ENCODE assay signal across 9 cellular contexts in the genomic region with DNA sequence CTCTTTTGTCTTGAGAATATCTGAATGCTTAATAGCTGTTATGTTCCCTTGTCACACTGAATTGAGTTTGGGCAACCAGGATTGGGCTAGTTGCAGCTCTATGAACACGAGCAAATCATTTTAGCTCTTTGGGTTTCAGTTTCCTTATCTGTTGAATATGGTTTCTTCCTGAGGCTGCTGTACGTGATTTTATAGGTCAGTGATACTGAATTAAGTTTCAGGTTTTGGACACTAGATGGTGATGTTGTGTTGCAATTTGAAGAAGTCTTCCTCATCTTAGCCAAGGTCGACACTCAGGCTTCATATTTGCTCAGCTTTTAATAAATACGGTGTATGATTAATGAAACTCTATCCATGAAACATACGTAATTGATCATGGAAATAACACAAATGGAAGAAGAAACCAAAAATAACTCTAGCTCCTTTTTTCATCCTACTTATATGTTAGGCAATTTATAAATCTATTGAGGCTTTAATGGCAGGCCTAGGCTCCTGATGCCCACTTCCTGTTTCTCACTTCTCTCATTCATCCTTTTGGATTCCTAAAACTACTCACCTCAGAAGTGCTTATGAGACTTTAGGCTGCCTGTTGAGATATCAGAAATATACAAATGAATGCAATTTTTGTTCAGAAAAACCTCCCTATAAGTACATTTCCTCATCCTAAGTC.
A peak's percentile ranks its signal among the peaks of the same experiment; 100 is the strongest.
DNase-seq lines count a peak whose midpoint lies in the region; ATAC-seq and TF ChIP-seq lines count a peak whose summit lies in the region.
"Had no signal": no experiment of that assay in that cellular context is flagged by ENCODE, and none has a peak within 500 bp of the region (broad histone marks: within the 10 kb centered on the region; RNA-seq: fewer than 3 reads in every experiment).

No MANE protein-coding gene starts in this region.

- H3K4me3 Mint-ChIP-seq in brain = no peak overlapping the region

- no peaks in the 10 kb centered on the region for H3K27me3 ChIP-seq in upper lobe of right lung
- H3K27me3 ChIP-seq: BLaER1 treated with 17β-estradiol and CSF1 and Interleukin-3, amounts not matched to agents 10 nM and 100 nM had no signal

- intact Hi-C loops in upper lobe of right lung (cut with DNase I) = no loop called here

- no peak overlapping the region for H3K27ac ChIP-seq in upper lobe of right lung
- H3K27ac ChIP-seq: BLaER1 treated with 17β-estradiol and CSF1 and Interleukin-3, amounts not matched to agents 10 nM and 100 nM had no signal

- DNase-seq in NCI-H1436 (lab: John Stamatoyannopoulos, UW) = peak; percentile 40
- no peak for DNase-seq in NCI-H1436 treated with DMSO at 0.1 percent for 48 hours (lab: John Stamatoyannopoulos, UW)
- DNase-seq in NCI-H748 (lab: John Stamatoyannopoulos, UW; ENCODE audit: unreplicated experiment) = peak; percentile 80
- DNase-seq in kidney glomerular epithelial cell (lab: John Stamatoyannopoulos, UW) = peak; percentile 66
- DNase-seq in upper lobe of right lung = no peak

- H3K36me3 ChIP-seq in upper lobe of right lung = no peaks in the 10 kb centered on the region
- H3K36me3 ChIP-seq: BLaER1 treated with 17β-estradiol and CSF1 and Interleukin-3, amounts not matched to agents 10 nM and 100 nM had no signal

- no peaks in the 10 kb centered on the region for H3K4me1 ChIP-seq in upper lobe of right lung
- H3K4me1 ChIP-seq: BLaER1 treated with 17β-estradiol and CSF1 and Interleukin-3, amounts not matched to agents 10 nM and 100 nM had no signal

- TF ChIP-seq CTCF in brain (conservative IDR thresholded peaks at IDR 0.05) = peak; percentile 62 to 70
- peak; percentile 58 for TF ChIP-seq CTCF in upper lobe of right lung (IDR thresholded peaks at IDR 0.05)

- no peaks in the 10 kb centered on the region for H3K9me3 Mint-ChIP-seq in brain

- ATAC-seq in GM21447 (IDR thresholded peaks at IDR 0.05; ENCODE audit: unreplicated experiment) (peak; percentile 95), HG03571 (IDR thresholded peaks at IDR 0.05; ENCODE audit: unreplicated experiment) (peak; percentile 96), upper lobe of right lung (peak; percentile 86)

- H3K9me3 ChIP-seq in upper lobe of right lung = no peaks in the 10 kb centered on the region
- H3K9me3 ChIP-seq: BLaER1 treated with 17β-estradiol and CSF1 and Interleukin-3, amounts not matched to agents 10 nM and 100 nM had no signal

- H3K36me3 Mint-ChIP-seq in brain = no peaks in the 10 kb centered on the region

- H3K27me3 Mint-ChIP-seq in brain = peaks cover 4% of the 10 kb centered on the region

- H3K4me3 ChIP-seq in upper lobe of right lung = no peak overlapping the region
- H3K4me3 ChIP-seq: BLaER1 treated with 17β-estradiol and CSF1 and Interleukin-3, amounts not matched to agents 10 nM and 100 nM had no signal

- peaks cover 29% of the 10 kb centered on the region for H3K4me1 Mint-ChIP-seq in brain

- peak overlapping the region in 3 of 5 experiments; percentile 1 to 21 (median 2) for H3K27ac Mint-ChIP-seq in brain

Comparison
In these comparisons a context has a peak if more than half of its experiments do, and no peak if none do; other contexts are left out.
1. DNase-seq: peak in NCI-H1436 (single experiment), NCI-H748 (single experiment) and kidney glomerular epithelial cell (single experiment); none in NCI-H1436 treated with DMSO at 0.1 percent for 48 hours (single experiment) and upper lobe of right lung (single experiment).
2. Peak in every context shown above with its lines, with median percentiles within 50 percentile points of each other: ATAC-seq.